In genomic region chr11:117868088-117868487, GRCh38 we compare ENCODE assay signal across 18 cellular contexts. TPM values are rescaled to one million over a fixed set of nuclear protein-coding genes. Genes with fewer than 3 reads are reported as not detected.
DNase-seq lines count a peak whose midpoint lies in the region; TF ChIP-seq lines count a peak whose summit lies in the region.
"Had no signal": no experiment of that assay in that cellular context is flagged by ENCODE, and none has a peak within 500 bp of the region (broad histone marks: within the 10 kb centered on the region; RNA-seq: fewer than 3 reads in every experiment).

No MANE protein-coding gene starts in this region.

- no peak for TF ChIP-seq POLR2A in uterus (IDR thresholded peaks at IDR 0.05)

- H3K27me3 ChIP-seq in uterus = no peaks in the 10 kb centered on the region

- no peaks in the 10 kb centered on the region for H3K9me3 ChIP-seq in uterus
- H3K9me3 ChIP-seq: HAP-1 had no signal

- peaks cover 14% of the 10 kb centered on the region for H3K36me3 Mint-ChIP-seq in nephron (ENCODE audit: low read depth)

- no peak for TF ChIP-seq CTCF in nephron (IDR thresholded peaks at IDR 0.05; ENCODE audit: unreplicated experiment in 3 of 3)
- no peak for TF ChIP-seq CTCF in uterus (IDR thresholded peaks at IDR 0.05)
- no peak for TF ChIP-seq CTCF in foreskin fibroblast (IDR thresholded peaks at IDR 0.05; ENCODE audit: low read depth, low read length)

- H3K4me1 ChIP-seq in uterus = peaks cover 14 to 20% of the 10 kb centered on the region in 2 donors

- H3K27ac Mint-ChIP-seq in nephron = peak overlapping the region in 2 of 3 experiments; percentile 47 to 61
- H3K27ac Mint-ChIP-seq: B cell had no signal

- H3K36me3 ChIP-seq in uterus = no peaks in the 10 kb centered on the region
- H3K36me3 ChIP-seq: HAP-1 had no signal

- H3K4me1 Mint-ChIP-seq in nephron = peaks cover 82% of the 10 kb centered on the region
- H3K4me1 Mint-ChIP-seq: B cell had no signal

- H3K27ac ChIP-seq in angular gyrus (ENCODE audit: low read depth, low read length) (peak overlapping the region; percentile 13), uterus (peak overlapping the region; percentile 75 to 89)
- H3K27ac ChIP-seq: HL-60 had no signal

- no peak overlapping the region for H3K4me3 Mint-ChIP-seq in nephron
- H3K4me3 Mint-ChIP-seq: B cell had no signal

- intact Hi-C loops in uterus (cut with DNase I; ENCODE audit: low total_unique reads) = no loop called here

- no peak overlapping the region for H3K4me3 ChIP-seq in uterus
- no peak overlapping the region for H3K4me3 ChIP-seq in foreskin fibroblast (ENCODE audit: low read depth in 1 of 2, low read length in 2 of 2)
- H3K4me3 ChIP-seq: HAP-1 had no signal

- H3K27me3 Mint-ChIP-seq in nephron (ENCODE audit: low read depth) = no peaks in the 10 kb centered on the region

- peak; percentile 60 for DNase-seq in activated effector memory CD4-positive, alpha-beta T cell treated with anti-CD3 and anti-CD28 coated beads, Interleukin-2, amount 50 U/mL, for 16 hours
- no peak for DNase-seq in activated effector memory CD4-positive, alpha-beta T cell treated with Interleukin-2 at 50 U/mL for 16 hours
- DNase-seq in uterus = no peak
- no peak for DNase-seq in foreskin fibroblast
- no peak for DNase-seq in NCI-H510A (lab: John Stamatoyannopoulos, UW)
- DNase-seq: DMS 273 treated with DMSO at 0.1 percent for 48 hours, GDM1, Karpas-422, OCI-M1, Right ventricle myocardium superior had no signal

- H3K9me3 Mint-ChIP-seq in nephron = no peaks in the 10 kb centered on the region

RNA-seq across cellular contexts. Expression of gene FXYD6, which starts 8.4 kb away (rescaled TPM):
- total RNA-seq in uterus = 100 to 1,000 TPM in 3 of 4 donors, 10 to 100 TPM in 1; 85.3 to 307 (median 192) TPM
- total RNA-seq: B cell, NCI-H460 had no signal

RNA-seq across cellular contexts. Expression of gene FXYD2, which starts 43.5 kb away (rescaled TPM):
- 10 to 100 TPM in 1 of 4 donors, 1 to 10 TPM in 3; 2.1 to 36.4 (median 6.2) TPM for total RNA-seq in uterus
- total RNA-seq: A172, HT1080, NCI-H460 had no signal
